In genomic region chr1:112872551-112872962, GRCh38 we compare ENCODE assay signal across 17 cellular contexts.
DNase-seq lines count a peak whose midpoint lies in the region; ATAC-seq and TF ChIP-seq lines count a peak whose summit lies in the region.
"Had no signal": no experiment of that assay in that cellular context is flagged by ENCODE, and none has a peak within 500 bp of the region (broad histone marks: within the 10 kb centered on the region; RNA-seq: fewer than 3 reads in every experiment).

No MANE protein-coding gene starts in this region.

- in situ Hi-C loops in gastrocnemius medialis (cut with MboI; ENCODE audit: low sequenced_read_pairs in 4 of 4) = no loop called here

- H3K9me3 ChIP-seq in CD8-positive, alpha-beta memory T cell (ENCODE audit: low read length) = no peaks in the 10 kb centered on the region
- H3K9me3 ChIP-seq in colonic mucosa (no peaks in the 10 kb centered on the region), uterus (no peaks in the 10 kb centered on the region), gastrocnemius medialis (no peaks in the 10 kb centered on the region)
- H3K9me3 ChIP-seq: ascending aorta had no signal

- no peaks in the 10 kb centered on the region for H3K36me3 Mint-ChIP-seq in CD8-positive, alpha-beta memory T cell
- H3K36me3 Mint-ChIP-seq in mesothelial cell of epicardium = peaks cover 10% of the 10 kb centered on the region
- H3K36me3 Mint-ChIP-seq: memory B cell had no signal

- peaks cover 13 to 20% of the 10 kb centered on the region in 2 donors for H3K27me3 Mint-ChIP-seq in CD8-positive, alpha-beta memory T cell
- no peaks in the 10 kb centered on the region for H3K27me3 Mint-ChIP-seq in mesothelial cell of epicardium (ENCODE audit: low read depth)

- H3K9me3 Mint-ChIP-seq in CD8-positive, alpha-beta memory T cell = no peaks in the 10 kb centered on the region
- peaks cover 5% of the 10 kb centered on the region for H3K9me3 Mint-ChIP-seq in mesothelial cell of epicardium
- H3K9me3 Mint-ChIP-seq: memory B cell had no signal

- H3K4me3 ChIP-seq in CD8-positive, alpha-beta memory T cell (ENCODE audit: low read length) = no peak overlapping the region
- H3K4me3 ChIP-seq in colonic mucosa (no peak overlapping the region), uterus (no peak overlapping the region), gastrocnemius medialis (no peak overlapping the region)
- H3K4me3 ChIP-seq: ascending aorta had no signal

- no peaks in the 10 kb centered on the region for H3K36me3 ChIP-seq in CD8-positive, alpha-beta memory T cell (ENCODE audit: insufficient read depth, low read length)
- H3K36me3 ChIP-seq in colonic mucosa (no peaks in the 10 kb centered on the region), uterus (no peaks in the 10 kb centered on the region), gastrocnemius medialis (no peaks in the 10 kb centered on the region)
- H3K36me3 ChIP-seq: ascending aorta had no signal

- no peaks in the 10 kb centered on the region for H3K27me3 ChIP-seq in CD8-positive, alpha-beta memory T cell (ENCODE audit: insufficient read depth, low read length, poor library complexity, severe bottlenecking)
- H3K27me3 ChIP-seq in colonic mucosa (no peaks in the 10 kb centered on the region), uterus (no peaks in the 10 kb centered on the region), gastrocnemius medialis (no peaks in the 10 kb centered on the region)
- H3K27me3 ChIP-seq: ascending aorta had no signal

- ATAC-seq in GM21737 (IDR thresholded peaks at IDR 0.05; ENCODE audit: unreplicated experiment) = no peak
- ATAC-seq in gastrocnemius medialis = no peak

- peak overlapping the region in 1 of 2 donors; percentile 21 for H3K9ac ChIP-seq in colonic mucosa (ENCODE audit: low read depth in 2 of 2, low read length in 2 of 2)

- H3K4me3 Mint-ChIP-seq in CD8-positive, alpha-beta memory T cell = no peak overlapping the region
- no peak overlapping the region for H3K4me3 Mint-ChIP-seq in mesothelial cell of epicardium
- H3K4me3 Mint-ChIP-seq: memory B cell, neural crest cell had no signal

- no peaks in the 10 kb centered on the region for H3K4me1 ChIP-seq in CD8-positive, alpha-beta memory T cell (ENCODE audit: insufficient read depth, low read length)
- H3K4me1 ChIP-seq in colonic mucosa (peaks cover 5% of the 10 kb centered on the region), uterus (no peaks in the 10 kb centered on the region), gastrocnemius medialis (no peaks in the 10 kb centered on the region)
- H3K4me1 ChIP-seq: ascending aorta had no signal

- H3K4me1 Mint-ChIP-seq in CD8-positive, alpha-beta memory T cell = no peaks in the 10 kb centered on the region
- H3K4me1 Mint-ChIP-seq in mesothelial cell of epicardium = peaks cover 12% of the 10 kb centered on the region
- H3K4me1 Mint-ChIP-seq: memory B cell had no signal

- intact Hi-C loops in colonic mucosa (cut with DNase I) (no loop called here), uterus (cut with DNase I; ENCODE audit: low total_unique reads) (no loop called here), gastrocnemius medialis (cut with DNase I; ENCODE audit: low total_unique reads) (loop anchor here (10.0 kb wide), 1 partner anchor 1068 kb away; no protein-coding TSS in a partner anchor)

- POLR2A ChIA-PET in CD8-positive, alpha-beta memory T cell (lab: Charles Lee) = no interaction called here

- CTCF ChIA-PET in CD8-positive, alpha-beta memory T cell (lab: Charles Lee) = no interaction called here

- peak overlapping the region in 1 of 8 donors; percentile 24 for H3K27ac Mint-ChIP-seq in CD8-positive, alpha-beta memory T cell
- peak overlapping the region; percentile 92 for H3K27ac Mint-ChIP-seq in mesothelial cell of epicardium
- H3K27ac Mint-ChIP-seq: memory B cell had no signal

- H3K27ac ChIP-seq in CD8-positive, alpha-beta memory T cell (ENCODE audit: low read depth, low read length) = peak overlapping the region; percentile 44
- H3K27ac ChIP-seq in colonic mucosa = peak overlapping the region; percentile 66
- H3K27ac ChIP-seq in uterus = peak overlapping the region in 1 of 2 donors; percentile 7
- no peak overlapping the region for H3K27ac ChIP-seq in gastrocnemius medialis
- H3K27ac ChIP-seq: ascending aorta, C4-2B had no signal

- TF ChIP-seq CTCF in colonic mucosa (IDR thresholded peaks at IDR 0.05) (no peak), mesothelial cell of epicardium (IDR thresholded peaks at IDR 0.05; ENCODE audit: unreplicated experiment) (no peak), uterus (IDR thresholded peaks at IDR 0.05) (no peak), gastrocnemius medialis (IDR thresholded peaks at IDR 0.05 in 4 of 5, conservative IDR thresholded peaks at IDR 0.05 in 1 of 5) (no peak)

- TF ChIP-seq POLR2A in uterus (IDR thresholded peaks at IDR 0.05) = no peak
- TF ChIP-seq POLR2A in gastrocnemius medialis (IDR thresholded peaks at IDR 0.05) = no peak

- DNase-seq in CD8-positive, alpha-beta memory T cell = no peak
- DNase-seq in NCI-H226 (peak; percentile 69), colonic mucosa (no peak), mesothelial cell of epicardium (ENCODE audit: low spot score in 2 of 2, unreplicated experiment in 2 of 2) (no peak), uterus (no peak), gastrocnemius medialis (no peak), activated T-cell treated with anti-CD3 and anti-CD28 coated beads for 4 hours (no peak)
- DNase-seq: activated naive CD4-positive, alpha-beta T cell treated with Interleukin-2 at 50 U/mL for 16 hours; Kasumi-1; NCI-H1048; NCI-H2029; retina had no signal

Comparison
In these comparisons a context has a peak if more than half of its experiments do, and no peak if none do; other contexts are left out.
1. H3K27ac ChIP-seq: peak in CD8-positive, alpha-beta memory T cell (single experiment) and colonic mucosa (single experiment); none in gastrocnemius medialis (0 of 4).